Comparison of ENCODE assay signal across 8 cellular contexts in the genomic region with DNA sequence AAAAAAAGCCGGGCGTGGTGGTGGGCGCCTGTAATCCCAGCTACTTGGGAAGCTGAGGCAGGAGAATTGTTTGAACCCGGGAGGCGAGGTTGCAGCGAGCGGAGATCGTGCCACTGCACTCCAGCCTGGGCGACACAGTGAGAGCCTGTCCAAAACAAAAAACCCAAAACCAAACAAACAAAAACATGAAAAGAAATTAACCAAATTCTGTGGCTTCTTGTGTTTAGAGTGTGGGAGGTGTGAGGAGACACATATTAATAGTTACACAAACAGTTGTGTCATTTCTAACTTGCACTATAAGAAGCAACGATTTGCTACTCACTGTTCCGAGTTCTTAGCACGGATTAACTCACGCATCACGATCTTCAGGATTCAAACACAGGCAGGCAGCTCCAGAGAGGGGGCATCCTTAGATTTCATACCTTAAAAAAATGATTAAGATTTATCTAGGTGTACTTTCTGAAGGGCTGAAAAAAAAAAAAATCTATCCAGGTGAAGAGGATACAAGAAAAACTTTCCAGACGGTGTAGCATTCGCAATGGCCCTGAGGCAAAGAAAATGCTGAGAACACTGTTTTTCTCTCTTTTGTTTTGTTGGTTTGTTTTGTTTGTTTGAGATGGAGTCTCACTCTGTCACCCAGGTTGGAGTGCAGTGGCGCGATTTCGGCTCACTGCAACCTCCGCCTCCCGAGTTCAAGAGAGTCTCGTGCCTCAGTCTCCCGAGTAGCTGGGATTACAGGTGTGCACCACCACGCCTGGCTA. TPM values are rescaled to one million over a fixed set of nuclear protein-coding genes. Genes with fewer than 3 reads are reported as not detected.
DNase-seq lines count a peak whose midpoint lies in the region; ATAC-seq, FAIRE-seq and TF ChIP-seq lines count a peak whose summit lies in the region.

No MANE protein-coding gene starts in this region.

- DNase-seq in GM12892 (ENCODE audit: insufficient read length) (no peak), adipocyte (ENCODE audit: low read depth) (no peak), lower lobe of right lung (no peak), upper lobe of left lung (peak in 1 of 2 donors; percentile 8)

- peak; percentile 83 for FAIRE-seq in GM12892 (lab: Jason Lieb, UNC)

- WGBS in upper lobe of left lung, 2 donors: 59 to 68% methylated on average over 24 of the region's 24 CpGs

- H3K9ac ChIP-seq in adipocyte (ENCODE audit: low read length): peak overlapping the region; percentile 100

- H3K9me3 ChIP-seq in adipocyte (ENCODE audit: control insufficient read depth, low read length) (no peaks in the 10 kb centered on the region), lower lobe of right lung (no peaks in the 10 kb centered on the region), upper lobe of left lung (no peaks in the 10 kb centered on the region)

- no peaks in the 10 kb centered on the region for H3K36me3 ChIP-seq in adipocyte (ENCODE audit: control insufficient read depth, insufficient read depth, low read length, severe bottlenecking)
- H3K36me3 ChIP-seq in lower lobe of right lung: no peaks in the 10 kb centered on the region
- no peaks in the 10 kb centered on the region for H3K36me3 ChIP-seq in upper lobe of left lung

- ATAC-seq in HG03045 (IDR thresholded peaks at IDR 0.05; ENCODE audit: unreplicated experiment) (peak; percentile 38), lower lobe of right lung (peak in 1 of 2 donors; percentile 15), upper lobe of left lung (ENCODE audit: low FRiP score in 2 of 2) (no peak), GM21723 (IDR thresholded peaks at IDR 0.05; ENCODE audit: unreplicated experiment) (no peak), HG02588 (IDR thresholded peaks at IDR 0.05; ENCODE audit: unreplicated experiment) (no peak), HG02884 (IDR thresholded peaks at IDR 0.05; ENCODE audit: unreplicated experiment) (no peak)

- no peak for TF ChIP-seq EP300 in upper lobe of left lung (IDR thresholded peaks at IDR 0.05)

- TF ChIP-seq POLR2A in GM12892 (IDR thresholded peaks at IDR 0.05; ENCODE audit: low read depth, low read length) (no peak), upper lobe of left lung (IDR thresholded peaks at IDR 0.05) (no peak)

- peak overlapping the region; percentile 95 for H3K27ac ChIP-seq in lower lobe of right lung
- H3K27ac ChIP-seq in upper lobe of left lung: peak overlapping the region; percentile 91 to 98 (median 94)

- H3K4me1 ChIP-seq in adipocyte (ENCODE audit: control insufficient read depth, insufficient read depth, low read length) (peaks cover 16% of the 10 kb centered on the region), lower lobe of right lung (peaks cover 8% of the 10 kb centered on the region), upper lobe of left lung (peaks cover 7 to 13% (median 9%) of the 10 kb centered on the region in 4 donors)

- intact Hi-C loops in lower lobe of right lung (cut with DNase I): no loop called here

- no peaks in the 10 kb centered on the region for H3K27me3 ChIP-seq in adipocyte (replicated peaks; ENCODE audit: control insufficient read depth, insufficient read depth, low read length)
- H3K27me3 ChIP-seq in lower lobe of right lung (ENCODE audit: low read depth): no peaks in the 10 kb centered on the region
- no peaks in the 10 kb centered on the region for H3K27me3 ChIP-seq in upper lobe of left lung

- H3K4me3 ChIP-seq in adipocyte (ENCODE audit: low read length) (peak overlapping the region; percentile 99), lower lobe of right lung (peak overlapping the region; percentile 93), upper lobe of left lung (peak overlapping the region in 3 of 4 donors; percentile 72 to 85 (median 79))

- TF ChIP-seq CTCF in lower lobe of right lung (IDR thresholded peaks at IDR 0.05) (no peak), upper lobe of left lung (IDR thresholded peaks at IDR 0.05) (no peak)

RNA-seq across cellular contexts. Expression of gene HMGCL, which starts 0.7 kb away (rescaled TPM):
- polyA plus RNA-seq in GM12892 (2012; ENCODE audit: missing spikeins): 40.9 TPM
- 39.3 TPM for total RNA-seq in lower lobe of right lung
- 10 to 100 TPM; 27.5 to 53.3 (median 36.5) TPM for total RNA-seq in upper lobe of left lung

RNA-seq across cellular contexts. Expression of gene GALE, which starts 25.4 kb away (rescaled TPM):
- 35.2 TPM for polyA plus RNA-seq in GM12892 (2012; ENCODE audit: missing spikeins)
- total RNA-seq in lower lobe of right lung: 49.8 TPM
- total RNA-seq in upper lobe of left lung: 10 to 100 TPM; 49.2 to 95.0 (median 59.7) TPM

RNA-seq across cellular contexts. Expression of gene LYPLA2, which starts 35.0 kb away (rescaled TPM):
- polyA plus RNA-seq in GM12892 (2012; ENCODE audit: missing spikeins): 32.1 TPM
- 44.2 TPM for total RNA-seq in lower lobe of right lung
- total RNA-seq in upper lobe of left lung: 10 to 100 TPM; 38.5 to 84.1 (median 59.9) TPM

RNA-seq across cellular contexts. Expression of gene FUCA1, which starts 42.1 kb away (rescaled TPM):
- 48.9 TPM for polyA plus RNA-seq in GM12892 (2012; ENCODE audit: missing spikeins)
- total RNA-seq in lower lobe of right lung (54.2 TPM), upper lobe of left lung (10 to 100 TPM; 22.6 to 70.8 (median 40.5) TPM)

RNA-seq across cellular contexts. Expression of gene PITHD1, which starts 47.7 kb away (rescaled TPM):
- 64.0 TPM for polyA plus RNA-seq in GM12892 (2012; ENCODE audit: missing spikeins)
- total RNA-seq in lower lobe of right lung (46.6 TPM), upper lobe of left lung (10 to 100 TPM; 29.5 to 57.0 (median 45.1) TPM)
